ENCODE assay signal across 19 cellular contexts in the genomic region with DNA sequence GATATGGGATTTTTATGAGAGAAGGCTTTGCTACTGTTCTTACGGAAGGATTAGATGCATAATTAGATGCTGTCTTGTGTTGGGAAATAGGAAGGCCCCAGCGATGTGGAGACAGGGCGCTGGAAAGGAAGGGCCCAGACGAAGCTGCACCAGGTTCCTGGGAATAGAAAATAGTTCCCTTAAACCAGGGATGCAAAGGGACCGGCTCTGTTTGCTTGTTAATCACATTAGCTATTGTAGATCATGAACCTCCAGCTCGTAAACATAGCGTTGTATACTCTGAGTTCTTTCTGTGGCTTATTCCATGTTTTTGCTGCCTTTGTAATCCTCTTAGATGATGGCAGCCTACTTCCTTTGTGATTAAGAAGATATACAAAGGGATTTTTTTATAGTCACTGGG.
DNase-seq lines count a peak whose midpoint lies in the region; ATAC-seq, FAIRE-seq and TF ChIP-seq lines count a peak whose summit lies in the region.
"Had no signal": no experiment of that assay in that cellular context is flagged by ENCODE, and none has a peak within 500 bp of the region (broad histone marks: within the 10 kb centered on the region; RNA-seq: fewer than 3 reads in every experiment).

No MANE protein-coding gene starts in this region.

- ATAC-seq in heart right ventricle, result no peak
- ATAC-seq: HepG2 had no signal

- DNase-seq in D721Med (ENCODE audit: insufficient read length, low spot score) (no peak), NCI-H82 (lab: John Stamatoyannopoulos, UW) (peak; percentile 95), DMS 273 treated with DMSO at 0.1 percent for 48 hours (lab: John Stamatoyannopoulos, UW) (no peak), GM20000 (ENCODE audit: low spot score) (no peak), heart right ventricle (no peak)
- no peak for DNase-seq in stimulated activated CD4-positive, alpha-beta T cell treated with anti-CD3 and anti-CD28 coated beads, Interleukin-1b, Interleukin-23, amount 100 ng/mL, for 48 hours
- DNase-seq: ACHN; BE2C; C1 segment of cervical spinal cord; CD4-positive, CD25-positive, alpha-beta regulatory T cell; CD8-positive, alpha-beta memory T cell; COR-L47; DMS79 treated with DMSO at 0.1 percent for 48 hours; GF-D8; H9; KBM-7 had no signal

- H3K27ac ChIP-seq in VCaP (peak overlapping the region; percentile 20), heart right ventricle (no peak overlapping the region)

- WGBS in heart right ventricle, 2 donors, result 94 to 95% methylated on average over 7 of the region's 7 CpGs

- intact Hi-C loops in heart right ventricle (cut with DNase I), result no loop called here

- no peaks in the 10 kb centered on the region for H3K36me3 ChIP-seq in heart right ventricle
- H3K36me3 ChIP-seq: BE2C had no signal

- H3K4me3 ChIP-seq in heart right ventricle, result no peak overlapping the region

- peaks cover 0 to 2% (median 0%) of the 10 kb centered on the region in 9 donors for H3K4me1 ChIP-seq in heart right ventricle
- H3K4me1 ChIP-seq: BE2C had no signal

- TF ChIP-seq CTCF in D721Med (IDR thresholded peaks at IDR 0.05; ENCODE audit: insufficient read depth, missing control alignments), result no peak
- no peak for TF ChIP-seq CTCF in VCaP (conservative IDR thresholded peaks at IDR 0.05)
- TF ChIP-seq CTCF in GM20000 (IDR thresholded peaks at IDR 0.05; ENCODE audit: extremely low read depth, missing control alignments), result no peak
- no peak for TF ChIP-seq CTCF in heart right ventricle (IDR thresholded peaks at IDR 0.05)

- FAIRE-seq in D721Med (lab: Jason Lieb, UNC), result peak; percentile 92
- FAIRE-seq: H1, HepG2 had no signal

- H3K9me3 ChIP-seq in heart right ventricle, result no peaks in the 10 kb centered on the region
- H3K9me3 ChIP-seq: BE2C had no signal

- no peaks in the 10 kb centered on the region for H3K27me3 ChIP-seq in heart right ventricle
- H3K27me3 ChIP-seq: BE2C had no signal
